ENCODE assay signal across 29 cellular contexts in genomic region chr1:165616987-165617546, GRCh38.
"Had no signal": no experiment of that assay in that cellular context is flagged by ENCODE, and none has a peak within 500 bp of the region (broad histone marks: within the 10 kb centered on the region; RNA-seq: fewer than 3 reads in every experiment).

No MANE protein-coding gene starts in this region.

- H3K27ac Mint-ChIP-seq: activated B cell treated with CpG ODN at 0.5 μM for 24 hours; activated CD4-positive, alpha-beta memory T cell treated with anti-CD3 and anti-CD28 coated beads for 36 hours; activated CD4-positive, alpha-beta T cell treated with anti-CD3 and anti-CD28 coated beads, Interleukin-2, amount 10 ng/mL, durations not matched to agents 24 days and 14 days; activated CD8-positive, alpha-beta memory T cell treated with anti-CD3 and anti-CD28 coated beads, Interleukin-2, amount 10 ng/mL, durations not matched to agents 7 days and 5 days; activated CD8-positive, alpha-beta T cell treated with anti-CD3 and anti-CD28 coated beads, Interleukin-2, amount 10 ng/mL, durations not matched to agents 7 days and 5 days; activated naive CD4-positive, alpha-beta T cell treated with anti-CD3 and anti-CD28 coated beads for 36 hours; activated naive CD4-positive, alpha-beta T cell treated with anti-CD3 and anti-CD28 coated beads, Interleukin-2, amount 50 U/mL, for 24 hours; activated naive CD8-positive, alpha-beta T cell treated with anti-CD3 and anti-CD28 coated beads for 36 hours; activated naive CD8-positive, alpha-beta T cell treated with anti-CD3 and anti-CD28 coated beads, Interleukin-2, amount 50 U/mL, for 24 hours; activated T-helper 1 cell treated with anti-CD3 and anti-CD28 coated beads, Interleukin-12 subunit alpha, Interleukin-12 subunit beta, Interleukin-2, Interleukin-4 antibody, amounts not matched to agents 30 ng/mL and 10 ng/mL and 1 ng/mL, durations not matched to agents 14 hours and 24 hours and 36 hours; activated T-helper 2 cell treated with anti-CD3 and anti-CD28 coated beads, Interferon-gamma antibody, Interleukin-2, Interleukin-4, amounts not matched to agents 10 μg/mL and 5 μg/mL and 100 μg/mL, durations not matched to agents 14 hours and 24 hours and 36 hours; effector memory CD8-positive, alpha-beta T cell had no signal

- H3K27ac ChIP-seq: adrenal gland, body of pancreas, epithelial cell of prostate had no signal

- H3K9me3 ChIP-seq: adrenal gland, body of pancreas had no signal

- H3K4me3 ChIP-seq: adrenal gland, body of pancreas had no signal

- ATAC-seq: activated CD4-positive, CD25-positive, alpha-beta regulatory T cell treated with anti-CD3 and anti-CD28 coated beads, Interleukin-2, amount 50 U/mL, for 24 hours; activated CD8-positive, alpha-beta memory T cell treated with anti-CD3 and anti-CD28 coated beads, Interleukin-2, amount 10 ng/mL, durations not matched to agents 7 days and 5 days; activated CD8-positive, alpha-beta T cell treated with anti-CD3 and anti-CD28 coated beads, Interleukin-2, amount 10 ng/mL, durations not matched to agents 7 days and 5 days; activated naive CD8-positive, alpha-beta T cell treated with anti-CD3 and anti-CD28 coated beads, Interleukin-2, amount 50 U/mL, for 24 hours; body of pancreas; effector memory CD8-positive, alpha-beta T cell had no signal

- H3K36me3 ChIP-seq: adrenal gland had no signal

- H3K4me1 ChIP-seq: adrenal gland, body of pancreas had no signal

- H3K4me1 Mint-ChIP-seq: activated CD4-positive, alpha-beta T cell treated with anti-CD3 and anti-CD28 coated beads, Interleukin-2, amount 10 ng/mL, durations not matched to agents 24 days and 14 days; activated CD8-positive, alpha-beta memory T cell treated with anti-CD3 and anti-CD28 coated beads, Interleukin-2, amount 10 ng/mL, durations not matched to agents 7 days and 5 days; activated naive CD4-positive, alpha-beta T cell treated with anti-CD3 and anti-CD28 coated beads, Interleukin-2, amount 50 U/mL, for 24 hours; activated naive CD8-positive, alpha-beta T cell treated with anti-CD3 and anti-CD28 coated beads for 36 hours; activated naive CD8-positive, alpha-beta T cell treated with anti-CD3 and anti-CD28 coated beads, Interleukin-2, amount 50 U/mL, for 24 hours had no signal

- H3K9me3 Mint-ChIP-seq: activated CD4-positive, alpha-beta T cell treated with anti-CD3 and anti-CD28 coated beads, Interleukin-2, amount 10 ng/mL, durations not matched to agents 24 days and 14 days; activated naive CD4-positive, alpha-beta T cell treated with anti-CD3 and anti-CD28 coated beads, Interleukin-2, amount 50 U/mL, for 24 hours; effector memory CD8-positive, alpha-beta T cell had no signal

- H3K36me3 Mint-ChIP-seq: activated CD8-positive, alpha-beta memory T cell treated with anti-CD3 and anti-CD28 coated beads, Interleukin-2, amount 10 ng/mL, durations not matched to agents 7 days and 5 days had no signal

- H3K27me3 ChIP-seq: adrenal gland, body of pancreas had no signal

- H3K4me3 Mint-ChIP-seq: activated B cell treated with CpG ODN at 0.5 μM for 24 hours; activated CD4-positive, alpha-beta memory T cell treated with anti-CD3 and anti-CD28 coated beads for 36 hours; activated CD4-positive, alpha-beta T cell treated with anti-CD3 and anti-CD28 coated beads, Interleukin-2, amount 10 ng/mL, durations not matched to agents 24 days and 14 days; activated CD8-positive, alpha-beta memory T cell treated with anti-CD3 and anti-CD28 coated beads, Interleukin-2, amount 10 ng/mL, durations not matched to agents 7 days and 5 days; activated CD8-positive, alpha-beta T cell treated with anti-CD3 and anti-CD28 coated beads, Interleukin-2, amount 10 ng/mL, durations not matched to agents 7 days and 5 days; activated naive CD4-positive, alpha-beta T cell treated with anti-CD3 and anti-CD28 coated beads for 36 hours; activated naive CD4-positive, alpha-beta T cell treated with anti-CD3 and anti-CD28 coated beads, Interleukin-2, amount 50 U/mL, for 24 hours; activated naive CD8-positive, alpha-beta T cell treated with anti-CD3 and anti-CD28 coated beads for 36 hours; activated naive CD8-positive, alpha-beta T cell treated with anti-CD3 and anti-CD28 coated beads, Interleukin-2, amount 50 U/mL, for 24 hours; activated T-helper 1 cell treated with anti-CD3 and anti-CD28 coated beads, Interleukin-12 subunit alpha, Interleukin-12 subunit beta, Interleukin-2, Interleukin-4 antibody, amounts not matched to agents 30 ng/mL and 10 ng/mL and 1 ng/mL, durations not matched to agents 14 hours and 24 hours and 36 hours; effector memory CD8-positive, alpha-beta T cell had no signal

- DNase-seq: activated B cell treated with CpG ODN at 0.5 μM for 24 hours; activated CD4-positive, alpha-beta memory T cell treated with anti-CD3 and anti-CD28 coated beads for 36 hours; activated CD4-positive, alpha-beta T cell treated with anti-CD3 and anti-CD28 coated beads, Interleukin-2, amount 10 ng/mL, durations not matched to agents 24 days and 14 days; activated CD8-positive, alpha-beta memory T cell treated with anti-CD3 and anti-CD28 coated beads, Interleukin-2, amount 10 ng/mL, durations not matched to agents 7 days and 5 days; activated CD8-positive, alpha-beta memory T cell treated with anti-CD3 and anti-CD28 coated beads, Interleukin-2, amount 50 U/mL, for 4 hours; activated CD8-positive, alpha-beta T cell treated with anti-CD3 and anti-CD28 coated beads, Interleukin-2, amount 10 ng/mL, durations not matched to agents 7 days and 5 days; activated effector memory CD4-positive, alpha-beta T cell treated with anti-CD3 and anti-CD28 coated beads, Interleukin-2, amount 50 U/mL, for 16 hours; activated naive CD4-positive, alpha-beta T cell treated with anti-CD3 and anti-CD28 coated beads for 36 hours; activated naive CD8-positive, alpha-beta T cell treated with anti-CD3 and anti-CD28 coated beads for 36 hours; activated naive CD8-positive, alpha-beta T cell treated with anti-CD3 and anti-CD28 coated beads, Interleukin-2, amount 50 U/mL, for 24 hours; activated T-cell treated with anti-CD3 and anti-CD28 coated beads, Interleukin-2, amount 50 U/mL, for 1 hour; activated T-cell treated with anti-CD3 and anti-CD28 coated beads, Interleukin-2, amount 50 U/mL, for 48 hours; adrenal gland; amygdala; aorta; body of pancreas; caudate nucleus; cortex of kidney; dermis blood vessel endothelial cell; effector CD4-positive, alpha-beta T cell; effector memory CD8-positive, alpha-beta T cell; foreskin fibroblast; head of caudate nucleus; T-helper 2 cell had no signal
